8 cellular contexts compared by ENCODE assay signal in the genomic region with DNA sequence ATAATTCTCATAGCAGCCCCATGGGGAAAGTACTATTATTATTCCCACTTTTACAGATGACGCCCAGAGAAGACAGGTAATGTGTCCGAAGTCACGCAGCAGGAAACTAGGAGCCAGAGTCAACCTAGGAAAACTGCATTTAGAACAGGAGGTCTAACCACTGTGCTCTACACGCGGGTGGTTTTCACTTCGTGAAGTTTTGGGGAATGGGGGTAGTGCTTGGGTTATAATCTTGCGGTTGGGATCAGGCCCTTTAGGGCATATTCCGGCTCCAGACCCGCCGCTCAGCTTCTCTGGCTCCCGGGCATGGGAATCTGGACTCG. TPM values are rescaled to one million over a fixed set of nuclear protein-coding genes. Genes with fewer than 3 reads are reported as not detected.
DNase-seq lines count a peak whose midpoint lies in the region; TF ChIP-seq lines count a peak whose summit lies in the region.

No MANE protein-coding gene starts in this region.

- CTCF ChIA-PET in GM10248 (lab: Yijun Ruan, JAX) = interaction anchor here (0.7 to 6.1 kb wide), 54 partner anchors 9 to 1019 kb away, joined by 3 to 164 read pairs (median 4); a partner anchor contains a TSS

- peak overlapping the region; percentile 45 to 76 (median 60); a peak in 18 of 22 replicates for H3K27ac ChIP-seq in BLaER1 treated with 17β-estradiol and CSF1 and Interleukin-3, amounts not matched to agents 10 nM and 100 nM
- peak overlapping the region; percentile 58 for H3K27ac ChIP-seq in ectodermal cell (ENCODE audit: insufficient read depth, low read depth, low read length, poor library complexity, severe bottlenecking)

- peak overlapping the region; percentile 72 to 94 (median 80) for H3K4me3 ChIP-seq in BLaER1 treated with 17β-estradiol and CSF1 and Interleukin-3, amounts not matched to agents 10 nM and 100 nM
- H3K4me3 ChIP-seq in MG63 = peak overlapping the region; percentile 79
- peak overlapping the region; percentile 45 for H3K4me3 ChIP-seq in ectodermal cell (ENCODE audit: insufficient read depth, low read depth, low read length)

- DNase-seq in MG63 (no peak), neural crest cell (ENCODE audit: low read depth, low spot score) (no peak), NCI-H2029 treated with DMSO at 0.1 percent for 48 hours (lab: John Stamatoyannopoulos, UW) (no peak), OCI-M1 (lab: John Stamatoyannopoulos, UW) (no peak), GM10248 (ENCODE audit: extremely low spot score) (no peak), foreskin melanocyte (no peak)

- H3K9me3 ChIP-seq in BLaER1 treated with 17β-estradiol and CSF1 and Interleukin-3, amounts not matched to agents 10 nM and 100 nM (replicated peaks in 1 of 11) = peaks cover 0 to 5% (median 0%) of the 10 kb centered on the region in 11 experiments; a peak in 5 of 22 replicates
- H3K9me3 ChIP-seq in MG63 (no peaks in the 10 kb centered on the region), ectodermal cell (ENCODE audit: control insufficient read depth, low read length) (no peaks in the 10 kb centered on the region)

- no peaks in the 10 kb centered on the region for H3K9me3 Mint-ChIP-seq in neural crest cell

- WGBS in ectodermal cell, 2 experiments = 18 to 20% methylated on average over 12 of the region's 12 CpGs

- H4K20me1 ChIP-seq in BLaER1 treated with 17β-estradiol and CSF1 and Interleukin-3, amounts not matched to agents 10 nM and 100 nM = peaks cover 0 to 19% (median 0%) of the 10 kb centered on the region in 11 experiments; a peak in 5 of 22 replicates

- peaks cover 10 to 29% (median 19%) of the 10 kb centered on the region in 10 experiments; a peak in 19 of 20 replicates for H3K4me1 ChIP-seq in BLaER1 treated with 17β-estradiol and CSF1 and Interleukin-3, amounts not matched to agents 10 nM and 100 nM
- H3K4me1 ChIP-seq in ectodermal cell (ENCODE audit: control insufficient read depth, insufficient read depth, low read length) = peaks cover 28% of the 10 kb centered on the region

- H3K36me3 Mint-ChIP-seq in neural crest cell (ENCODE audit: low read depth) = no peaks in the 10 kb centered on the region

- peaks cover 60% of the 10 kb centered on the region for H3K27me3 Mint-ChIP-seq in neural crest cell (ENCODE audit: low read depth)

- peak overlapping the region; percentile 78 to 99 (median 95) for H3K4me2 ChIP-seq in BLaER1 treated with 17β-estradiol and CSF1 and Interleukin-3, amounts not matched to agents 10 nM and 100 nM

- H3K4me1 Mint-ChIP-seq in neural crest cell = peaks cover 70% of the 10 kb centered on the region

- H3K36me3 ChIP-seq in BLaER1 treated with 17β-estradiol and CSF1 and Interleukin-3, amounts not matched to agents 10 nM and 100 nM = no peaks in the 10 kb centered on the region
- H3K36me3 ChIP-seq in MG63 = peaks cover 11% of the 10 kb centered on the region
- peaks cover 9% of the 10 kb centered on the region for H3K36me3 ChIP-seq in ectodermal cell (ENCODE audit: control insufficient read depth, insufficient read depth, low read length)

- TF ChIP-seq CTCF in neural crest cell (conservative IDR thresholded peaks at IDR 0.05) = no peak
- no peak for TF ChIP-seq CTCF in GM10248 (IDR thresholded peaks at IDR 0.05; ENCODE audit: control extremely low read depth, extremely low read depth, low read depth, missing control alignments)

- H3K27me3 ChIP-seq in BLaER1 treated with 17β-estradiol and CSF1 and Interleukin-3, amounts not matched to agents 10 nM and 100 nM = peaks cover 50 to 66% (median 52%) of the 10 kb centered on the region in 11 experiments
- H3K27me3 ChIP-seq in MG63 = no peaks in the 10 kb centered on the region
- H3K27me3 ChIP-seq in ectodermal cell (ENCODE audit: control insufficient read depth, insufficient read depth, low read length, poor library complexity, severe bottlenecking) = no peaks in the 10 kb centered on the region

- H3K9ac ChIP-seq in BLaER1 treated with 17β-estradiol and CSF1 and Interleukin-3, amounts not matched to agents 10 nM and 100 nM = peak overlapping the region; percentile 63 to 83 (median 75)

- H3K27ac Mint-ChIP-seq in neural crest cell (ENCODE audit: unreplicated experiment) = no peak overlapping the region

- peak overlapping the region; percentile 90 for H3K4me3 Mint-ChIP-seq in neural crest cell

- POLR2A ChIA-PET in GM10248 (lab: Yijun Ruan, JAX) = no interaction called here

RNA-seq across cellular contexts. Expression of a gene that starts 5.2 kb away (rescaled TPM):
- total RNA-seq in MG63 (2014; rRNA removed; shearing (Covaris generic); ENCODE audit: low replicate concordance) = 441 and 711 TPM in 2 replicates
- polyA plus RNA-seq in ectodermal cell (2013, experiment 1 of 4) = 870 TPM
- polyA plus RNA-seq in ectodermal cell (2013, experiment 2 of 4) = 825 TPM
- 574 TPM for polyA plus RNA-seq in ectodermal cell (2013, experiment 3 of 4)
- 642 TPM for polyA plus RNA-seq in ectodermal cell (2013, experiment 4 of 4)
- 67.5 and 71.0 TPM in 2 replicates for total RNA-seq in neural crest cell
